Comparison of ENCODE assay signal across 24 cellular contexts in genomic region chr15:38814891-38815290, GRCh38.
"Had no signal": no experiment of that assay in that cellular context is flagged by ENCODE, and none has a peak within 500 bp of the region (broad histone marks: within the 10 kb centered on the region; RNA-seq: fewer than 3 reads in every experiment).

No MANE protein-coding gene starts in this region.

- DNase-seq: activated B cell treated with CpG ODN at 0.5 μM for 24 hours; activated CD4-positive, alpha-beta T cell treated with anti-CD3 and anti-CD28 coated beads for 48 hours; activated CD4-positive, alpha-beta T cell treated with anti-CD3 and anti-CD28 coated beads, Interleukin-2, amount 50 U/mL, for 1 hour; activated CD4-positive, alpha-beta T cell treated with anti-CD3 and anti-CD28 coated beads, Interleukin-2, amount 50 U/mL, for 48 hours; activated CD8-positive, alpha-beta memory T cell treated with anti-CD3 and anti-CD28 coated beads for 24 hours; activated CD8-positive, alpha-beta T cell treated with anti-CD3 and anti-CD28 coated beads for 36 hours; activated effector memory CD4-positive, alpha-beta T cell treated with Interleukin-2 at 50 U/mL for 16 hours; activated gamma-delta T cell treated with Interleukin-2 at 50 U/mL for 16 hours; activated naive CD4-positive, alpha-beta T cell treated with anti-CD3 and anti-CD28 coated beads, Interleukin-2, amount 50 U/mL, for 16 hours; activated naive CD4-positive, alpha-beta T cell treated with Interleukin-2 at 50 U/mL for 16 hours; activated T-cell treated with anti-CD3 and anti-CD28 coated beads, Interleukin-2, amount 50 U/mL, for 4 hours; amniotic stem cell; anterior cingulate cortex; brain microvascular endothelial cell; dorsolateral prefrontal cortex; effector memory CD4-positive, alpha-beta T cell; endodermal cell; head of caudate nucleus; T1000; WERI-Rb-1 had no signal

- H3K4me3 ChIP-seq: coronary artery, dorsolateral prefrontal cortex had no signal

- ATAC-seq: activated CD4-positive, CD25-positive, alpha-beta regulatory T cell treated with anti-CD3 and anti-CD28 coated beads, Interleukin-2, amount 50 U/mL, for 24 hours; activated CD8-positive, alpha-beta T cell treated with anti-CD3 and anti-CD28 coated beads for 36 hours; activated T-cell treated with anti-CD3 and anti-CD28 coated beads, Interleukin-2, amount 50 U/mL, for 4 hours; activated T-helper 17 cell treated with anti-CD3 and anti-CD28 coated beads, Interleukin-2, amount 50 U/mL, for 72 hours; esophagus mucosa had no signal
